ENCODE assay signal across 13 cellular contexts in genomic region chr11:2197771-2198520, GRCh38. TPM values are rescaled to one million over a fixed set of nuclear protein-coding genes. Genes with fewer than 3 reads are reported as not detected.
"Had no signal": no experiment of that assay in that cellular context is flagged by ENCODE, and none has a peak within 500 bp of the region (broad histone marks: within the 10 kb centered on the region; RNA-seq: fewer than 3 reads in every experiment).

No MANE protein-coding gene starts in this region.

- H3K36me3 ChIP-seq: brain microvascular endothelial cell, cardiac muscle cell, WERI-Rb-1 had no signal

- DNase-seq: NCI-H1694 treated with DMSO at 0.1 percent for 48 hours, NCI-H446 treated with DMSO at 0.1 percent for 48 hours had no signal

- H3K27ac ChIP-seq: brain microvascular endothelial cell, cardiac muscle cell, WERI-Rb-1 had no signal

- H3K27me3 ChIP-seq: brain microvascular endothelial cell, cardiac muscle cell had no signal

- H3K4me3 ChIP-seq: cardiac muscle cell, K562 had no signal

- FAIRE-seq: TTC549 had no signal

RNA-seq across cellular contexts. Expression of gene TH, which starts 26.3 kb away (rescaled TPM):
- total RNA-seq: activated CD8-positive, alpha-beta T cell treated with anti-CD3 and anti-CD28 coated beads for 36 hours; activated naive CD8-positive, alpha-beta T cell treated with anti-CD3 and anti-CD28 coated beads for 36 hours; activated T-cell treated with anti-CD3 and anti-CD28 coated beads, Interleukin-2, amount 50 U/mL, for 72 hours; activated T-helper 2 cell treated with anti-CD3 and anti-CD28 coated beads, Interferon-gamma antibody, Interleukin-2, Interleukin-4, amounts not matched to agents 10 μg/mL and 5 μg/mL and 100 μg/mL, durations not matched to agents 14 hours and 24 hours and 36 hours; cardiac muscle cell; K562; SK-MEL-5; T-helper 17 cell had no signal
- polyA plus RNA-seq: cardiac muscle cell, K562 had no signal

RNA-seq across cellular contexts. Expression of gene INS, which starts 36.9 kb away (rescaled TPM):
- total RNA-seq: activated CD8-positive, alpha-beta T cell treated with anti-CD3 and anti-CD28 coated beads for 36 hours; activated naive CD8-positive, alpha-beta T cell treated with anti-CD3 and anti-CD28 coated beads for 36 hours; activated T-cell treated with anti-CD3 and anti-CD28 coated beads, Interleukin-2, amount 50 U/mL, for 72 hours; activated T-helper 2 cell treated with anti-CD3 and anti-CD28 coated beads, Interferon-gamma antibody, Interleukin-2, Interleukin-4, amounts not matched to agents 10 μg/mL and 5 μg/mL and 100 μg/mL, durations not matched to agents 14 hours and 24 hours and 36 hours; cardiac muscle cell; K562; SK-MEL-5; T-helper 17 cell had no signal
- polyA plus RNA-seq: cardiac muscle cell, K562 had no signal

RNA-seq across cellular contexts. Expression of gene IGF2, which starts 58.8 kb away (rescaled TPM):
- polyA plus RNA-seq: K562 had no signal
